In the genomic region with DNA sequence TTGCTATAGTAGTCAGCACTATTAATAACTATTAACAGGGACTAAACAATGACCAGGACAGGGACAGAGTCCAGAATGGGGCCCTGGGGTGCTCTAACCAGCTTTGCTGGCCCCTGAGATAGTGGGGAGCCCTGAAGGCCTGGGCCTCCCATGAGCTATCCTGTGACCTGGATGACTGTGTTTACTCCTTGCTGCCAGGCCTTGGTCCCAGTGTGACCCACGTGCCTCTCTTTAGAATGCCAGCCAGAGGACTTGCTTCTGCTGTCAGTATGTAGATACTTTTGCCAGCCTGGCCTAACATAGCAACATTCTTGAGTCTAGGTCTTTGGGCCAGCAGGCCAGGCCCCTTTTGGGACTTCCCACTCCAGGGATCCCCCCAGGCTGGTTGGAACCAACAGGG, we compare ENCODE assay signal across 22 cellular contexts. TPM values are rescaled to one million over a fixed set of nuclear protein-coding genes. Genes with fewer than 3 reads are reported as not detected.
"Had no signal": no experiment of that assay in that cellular context is flagged by ENCODE, and none has a peak within 500 bp of the region (broad histone marks: within the 10 kb centered on the region; RNA-seq: fewer than 3 reads in every experiment).

No MANE protein-coding gene starts in this region.

- H3K9ac ChIP-seq: parathyroid adenoma had no signal

- H3K36me3 ChIP-seq: lower lobe of right lung, tibial artery, upper lobe of right lung, vagina had no signal

- ATAC-seq: left lobe of liver; lower lobe of right lung; stimulated activated memory B cell treated with anti-CD40 and anti-IgM and Interleukin-4, amounts not matched to agents 10 μg/mL and 1 μg/mL and 100 μg/mL, for 72 hours; upper lobe of right lung had no signal

- H3K27ac ChIP-seq: coronary artery, lower lobe of right lung, parathyroid adenoma, tibial artery, upper lobe of right lung, vagina had no signal

- H3K27me3 ChIP-seq: vagina had no signal

- H3K4me1 ChIP-seq: lower lobe of right lung, parathyroid adenoma, tibial artery, upper lobe of right lung, vagina had no signal

- H3K9me3 ChIP-seq: lower lobe of right lung, tibial artery, upper lobe of right lung, vagina had no signal

- DNase-seq: effector CD4-positive, alpha-beta T cell; foreskin melanocyte; head of caudate nucleus; hypothalamus; kidney glomerular epithelial cell; lower lobe of right lung; naive B cell; stimulated activated CD4-positive, alpha-beta T cell treated with anti-CD3 and anti-CD28 coated beads, Interleukin-4, amount 100 ng/mL, for 24 hours; tibial artery; upper lobe of right lung had no signal

- H3K4me2 ChIP-seq: smooth muscle cell had no signal

- H3K79me2 ChIP-seq: parathyroid adenoma had no signal

- H2AFZ ChIP-seq: parathyroid adenoma had no signal

- H3K4me3 ChIP-seq: coronary artery, lower lobe of right lung, smooth muscle cell, tibial artery, upper lobe of right lung, vagina had no signal

RNA-seq across cellular contexts. Expression of a gene that starts 11.4 kb away (rescaled TPM):
- total RNA-seq: dermis microvascular lymphatic vessel endothelial cell, left lobe of liver, lower lobe of right lung, omental fat pad, pulmonary artery endothelial cell, smooth muscle cell, upper lobe of right lung had no signal
- polyA plus RNA-seq: esophagus had no signal

RNA-seq across cellular contexts. Expression of a gene that starts 14.1 kb away (rescaled TPM):
- total RNA-seq: cerebellum, dermis microvascular lymphatic vessel endothelial cell, left lobe of liver, lower lobe of right lung, omental fat pad, pulmonary artery endothelial cell, smooth muscle cell, temporal lobe, upper lobe of right lung, vagina had no signal
- polyA plus RNA-seq: esophagus, smooth muscle cell had no signal

RNA-seq across cellular contexts. Expression of a gene that starts 22.3 kb away (rescaled TPM):
- total RNA-seq: cerebellum, dermis microvascular lymphatic vessel endothelial cell, left lobe of liver, lower lobe of right lung, omental fat pad, pulmonary artery endothelial cell, smooth muscle cell, temporal lobe, upper lobe of right lung, vagina had no signal
- polyA plus RNA-seq: smooth muscle cell had no signal
